8 cellular contexts compared by ENCODE assay signal in genomic region chrX:96682516-96682915, GRCh38.
"Had no signal": no experiment of that assay in that cellular context is flagged by ENCODE, and none has a peak within 500 bp of the region (broad histone marks: within the 10 kb centered on the region; RNA-seq: fewer than 3 reads in every experiment).

No MANE protein-coding gene starts in this region.

- H3K9me3 Mint-ChIP-seq: activated T-helper 2 cell treated with anti-CD3 and anti-CD28 coated beads, Interferon-gamma antibody, Interleukin-2, Interleukin-4, amounts not matched to agents 10 μg/mL and 5 μg/mL and 100 μg/mL, durations not matched to agents 14 hours and 24 hours and 36 hours; stimulated activated memory B cell treated with anti-CD40 and anti-IgM and Interleukin-4, amounts not matched to agents 10 μg/mL and 1 μg/mL and 100 μg/mL, for 72 hours had no signal

- H3K36me3 Mint-ChIP-seq: stimulated activated memory B cell treated with anti-CD40 and anti-IgM and Interleukin-4, amounts not matched to agents 10 μg/mL and 1 μg/mL and 100 μg/mL, for 72 hours had no signal

- DNase-seq: islet precursor cell; midbrain; posterior cingulate gyrus; stimulated activated CD4-positive, alpha-beta T cell treated with anti-CD3 and anti-CD28 coated beads, Interleukin-2, amount 100 ng/mL, for 48 hours; T-helper 9 cell had no signal

- H3K27me3 Mint-ChIP-seq: stimulated activated memory B cell treated with anti-CD40 and anti-IgM and Interleukin-4, amounts not matched to agents 10 μg/mL and 1 μg/mL and 100 μg/mL, for 72 hours had no signal

- H3K4me3 Mint-ChIP-seq: stimulated activated memory B cell treated with anti-CD40 and anti-IgM and Interleukin-4, amounts not matched to agents 10 μg/mL and 1 μg/mL and 100 μg/mL, for 72 hours had no signal

- H3K27ac Mint-ChIP-seq: activated T-helper 2 cell treated with anti-CD3 and anti-CD28 coated beads, Interferon-gamma antibody, Interleukin-2, Interleukin-4, amounts not matched to agents 10 μg/mL and 5 μg/mL and 100 μg/mL, durations not matched to agents 14 hours and 24 hours and 36 hours; stimulated activated memory B cell treated with anti-CD40 and anti-IgM and Interleukin-4, amounts not matched to agents 10 μg/mL and 1 μg/mL and 100 μg/mL, for 72 hours had no signal

- ATAC-seq: esophagus mucosa; stimulated activated memory B cell treated with anti-CD40 and anti-IgM and Interleukin-4, amounts not matched to agents 10 μg/mL and 1 μg/mL and 100 μg/mL, for 72 hours had no signal
